13 cellular contexts compared by ENCODE assay signal in genomic region chr11:30487200-30487898, GRCh38.
DNase-seq lines count a peak whose midpoint lies in the region; ATAC-seq and TF ChIP-seq lines count a peak whose summit lies in the region.
"Had no signal": no experiment of that assay in that cellular context is flagged by ENCODE, and none has a peak within 500 bp of the region (broad histone marks: within the 10 kb centered on the region; RNA-seq: fewer than 3 reads in every experiment).

No MANE protein-coding gene starts in this region.

- H3K36me3 ChIP-seq in upper lobe of right lung = no peaks in the 10 kb centered on the region

- H3K4me3 ChIP-seq in upper lobe of right lung = no peak overlapping the region
- H3K4me3 ChIP-seq: SK-N-MC had no signal

- DNase-seq in NK-92 treated with Interleukin-12 subunit alpha and Interleukin-12 subunit beta, amount 100 ng/mL, for 24 hours (lab: John Stamatoyannopoulos, UW) = peak; percentile 22
- no peak for DNase-seq in NK-92 (lab: John Stamatoyannopoulos, UW; ENCODE audit: unreplicated experiment)
- DNase-seq in endothelial cell (ENCODE audit: low spot score) = no peak
- peak; percentile 27 for DNase-seq in medulla oblongata (ENCODE audit: extremely low spot score)
- DNase-seq in upper lobe of right lung = no peak
- DNase-seq in ACHN = no peak
- DNase-seq in osteocyte (ENCODE audit: extremely low spot score, unreplicated experiment) = no peak
- DNase-seq: 8988T; activated CD4-positive, alpha-beta T cell treated with anti-CD3 and anti-CD28 coated beads, Interleukin-2, amount 50 U/mL, for 1 hour; activated naive CD4-positive, alpha-beta T cell treated with anti-CD3 and anti-CD28 coated beads for 36 hours; NCI-H2171 treated with DMSO at 0.1 percent for 48 hours had no signal

- H3K4me1 ChIP-seq in upper lobe of right lung = peaks cover 13% of the 10 kb centered on the region

- no peaks in the 10 kb centered on the region for H3K27me3 ChIP-seq in upper lobe of right lung

- ATAC-seq in upper lobe of right lung = peak; percentile 84
- no peak for ATAC-seq in activated T-helper 17 cell treated with anti-CD3 and anti-CD28 coated beads, Interleukin-2, amount 50 U/mL, for 72 hours (replicated peaks)

- no peaks in the 10 kb centered on the region for H3K9me3 ChIP-seq in upper lobe of right lung

- H3K27me3 Mint-ChIP-seq in endothelial cell (ENCODE audit: unreplicated experiment) (peaks cover 12% of the 10 kb centered on the region), osteocyte (ENCODE audit: unreplicated experiment) (peaks cover 37% of the 10 kb centered on the region)
- peaks cover 12% of the 10 kb centered on the region for H3K27me3 Mint-ChIP-seq in activated T-helper 17 cell treated with anti-CD3 and anti-CD28 coated beads, Interleukin-2, amount 50 U/mL, for 72 hours

- no peak overlapping the region for H3K27ac ChIP-seq in upper lobe of right lung
- H3K27ac ChIP-seq: SK-N-MC had no signal

- in situ Hi-C loops in ACHN (cut with HindIII; ENCODE audit: low pct_ligation_motif_present, low pct_unique_long_range_greater_than_20kb, low sequenced_read_pairs) = no loop called here

- H3K4me3 Mint-ChIP-seq in endothelial cell (ENCODE audit: unreplicated experiment) (no peak overlapping the region), osteocyte (ENCODE audit: unreplicated experiment) (no peak overlapping the region)
- no peak overlapping the region for H3K4me3 Mint-ChIP-seq in activated T-helper 17 cell treated with anti-CD3 and anti-CD28 coated beads, Interleukin-2, amount 50 U/mL, for 72 hours
- H3K4me3 Mint-ChIP-seq: activated naive CD4-positive, alpha-beta T cell treated with anti-CD3 and anti-CD28 coated beads for 36 hours had no signal

- intact Hi-C loops in upper lobe of right lung (cut with DNase I) = no loop called here

- peaks cover 74% of the 10 kb centered on the region for H3K4me1 Mint-ChIP-seq in endothelial cell (ENCODE audit: unreplicated experiment)
- H3K4me1 Mint-ChIP-seq in activated T-helper 17 cell treated with anti-CD3 and anti-CD28 coated beads, Interleukin-2, amount 50 U/mL, for 72 hours = no peaks in the 10 kb centered on the region
- H3K4me1 Mint-ChIP-seq in osteocyte (ENCODE audit: unreplicated experiment) = peaks cover 25% of the 10 kb centered on the region

- TF ChIP-seq CTCF in endothelial cell (IDR thresholded peaks at IDR 0.05; ENCODE audit: unreplicated experiment) = no peak
- no peak for TF ChIP-seq CTCF in upper lobe of right lung (IDR thresholded peaks at IDR 0.05)
- TF ChIP-seq CTCF in osteocyte (IDR thresholded peaks at IDR 0.05) = no peak

- H3K36me3 Mint-ChIP-seq in endothelial cell (ENCODE audit: low read depth, unreplicated experiment) = peaks cover 13% of the 10 kb centered on the region
- no peaks in the 10 kb centered on the region for H3K36me3 Mint-ChIP-seq in activated T-helper 17 cell treated with anti-CD3 and anti-CD28 coated beads, Interleukin-2, amount 50 U/mL, for 72 hours (ENCODE audit: low read depth)
- no peaks in the 10 kb centered on the region for H3K36me3 Mint-ChIP-seq in osteocyte (ENCODE audit: unreplicated experiment)

- peak overlapping the region; percentile 88 for H3K27ac Mint-ChIP-seq in endothelial cell (ENCODE audit: unreplicated experiment)
- H3K27ac Mint-ChIP-seq in activated T-helper 17 cell treated with anti-CD3 and anti-CD28 coated beads, Interleukin-2, amount 50 U/mL, for 72 hours = no peak overlapping the region
- H3K27ac Mint-ChIP-seq in osteocyte (ENCODE audit: unreplicated experiment) = no peak overlapping the region
- H3K27ac Mint-ChIP-seq: activated naive CD4-positive, alpha-beta T cell treated with anti-CD3 and anti-CD28 coated beads for 36 hours had no signal

- H3K9me3 Mint-ChIP-seq in endothelial cell (ENCODE audit: unreplicated experiment) (no peaks in the 10 kb centered on the region), osteocyte (ENCODE audit: unreplicated experiment) (no peaks in the 10 kb centered on the region)
- no peaks in the 10 kb centered on the region for H3K9me3 Mint-ChIP-seq in activated T-helper 17 cell treated with anti-CD3 and anti-CD28 coated beads, Interleukin-2, amount 50 U/mL, for 72 hours
- H3K9me3 Mint-ChIP-seq: activated naive CD4-positive, alpha-beta T cell treated with anti-CD3 and anti-CD28 coated beads for 36 hours had no signal

Comparison
In these comparisons a context has a peak if more than half of its experiments do, and no peak if none do; other contexts are left out.
1. DNase-seq: peak in NK-92 treated with Interleukin-12 subunit alpha and Interleukin-12 subunit beta, amount 100 ng/mL, for 24 hours (single experiment) and medulla oblongata (single experiment); none in NK-92 (single experiment), endothelial cell (single experiment), upper lobe of right lung (single experiment), ACHN (single experiment) and osteocyte (single experiment).